In genomic region chr4:79598801-79599200, GRCh38 we compare ENCODE assay signal across 16 cellular contexts.
A peak's percentile ranks its signal among the peaks of the same experiment; 100 is the strongest.
DNase-seq lines count a peak whose midpoint lies in the region; ATAC-seq and TF ChIP-seq lines count a peak whose summit lies in the region.
"Had no signal": no experiment of that assay in that cellular context is flagged by ENCODE, and none has a peak within 500 bp of the region (broad histone marks: within the 10 kb centered on the region; RNA-seq: fewer than 3 reads in every experiment).

No MANE protein-coding gene starts in this region.

- no peaks in the 10 kb centered on the region for H3K36me3 ChIP-seq in Peyer's patch
- no peaks in the 10 kb centered on the region for H3K36me3 ChIP-seq in heart left ventricle
- no peaks in the 10 kb centered on the region for H3K36me3 ChIP-seq in prostate gland
- no peaks in the 10 kb centered on the region for H3K36me3 ChIP-seq in body of pancreas (replicated peaks in 1 of 2; ENCODE audit: insufficient read depth in 1 of 2, low read depth in 2 of 2)
- H3K36me3 ChIP-seq: left lung, vagina had no signal

- ATAC-seq in heart left ventricle: peak; percentile 91 to 96 (median 93)
- ATAC-seq in body of pancreas: no peak
- ATAC-seq: A549; activated naive CD4-positive, alpha-beta T cell treated with anti-CD3 and anti-CD28 coated beads, Interleukin-2, amount 50 U/mL, for 72 hours; left lung had no signal

- DNase-seq in Peyer's patch (no peak), heart left ventricle (peak in 1 of 5 donors; percentile 42), prostate gland (ENCODE audit: low spot score) (peak; percentile 83), NCI-H82 treated with DMSO at 0.1 percent for 48 hours (lab: John Stamatoyannopoulos, UW; ENCODE audit: unreplicated experiment) (no peak), RPMI8226 (no peak), GM19238 (ENCODE audit: insufficient read length, low spot score) (no peak), body of pancreas (no peak)
- DNase-seq: activated CD4-positive, alpha-beta T cell treated with anti-CD3 and anti-CD28 coated beads for 1 hour; Calu3; left lung; NCI-H187; retina had no signal

- no peaks in the 10 kb centered on the region for H3K27me3 ChIP-seq in Peyer's patch
- no peaks in the 10 kb centered on the region for H3K27me3 ChIP-seq in heart left ventricle
- no peaks in the 10 kb centered on the region for H3K27me3 ChIP-seq in prostate gland (replicated peaks; ENCODE audit: insufficient read depth)
- H3K27me3 ChIP-seq in body of pancreas: no peaks in the 10 kb centered on the region
- H3K27me3 ChIP-seq: left lung, vagina had no signal

- intact Hi-C loops in heart left ventricle (cut with DNase I) (no loop called here), prostate gland (cut with DNase I) (loop anchor here (10.0 kb wide), 1 partner anchor 226 kb away; no protein-coding TSS in a partner anchor), body of pancreas (cut with DNase I) (no loop called here)

- H3K9me3 ChIP-seq in Peyer's patch (no peaks in the 10 kb centered on the region), heart left ventricle (peaks cover 0 to 4% (median 0%) of the 10 kb centered on the region in 12 donors), prostate gland (no peaks in the 10 kb centered on the region), body of pancreas (no peaks in the 10 kb centered on the region)
- H3K9me3 ChIP-seq: A549, left lung, vagina had no signal

- TF ChIP-seq CTCF in 22Rv1 (IDR thresholded peaks at IDR 0.05): no peak
- no peak for TF ChIP-seq CTCF in Peyer's patch (IDR thresholded peaks at IDR 0.05)
- no peak for TF ChIP-seq CTCF in heart left ventricle (IDR thresholded peaks at IDR 0.05)
- TF ChIP-seq CTCF in prostate gland (IDR thresholded peaks at IDR 0.05): no peak
- TF ChIP-seq CTCF in body of pancreas (IDR thresholded peaks at IDR 0.05): no peak

- TF ChIP-seq POLR2A in Peyer's patch (IDR thresholded peaks at IDR 0.05): no peak
- TF ChIP-seq POLR2A in heart left ventricle (IDR thresholded peaks at IDR 0.05): no peak
- no peak for TF ChIP-seq POLR2A in prostate gland (IDR thresholded peaks at IDR 0.05)
- TF ChIP-seq POLR2A in body of pancreas (IDR thresholded peaks at IDR 0.05): no peak

- 28 to 57% (median 50%) methylated on average over 4 of the region's 4 CpGs for WGBS in heart left ventricle, 4 donors
- WGBS in prostate gland: 11% methylated on average over 4 of the region's 4 CpGs
- WGBS in body of pancreas, 2 donors: 63 to 80% methylated on average over 4 of the region's 4 CpGs

- H3K4me3 ChIP-seq in Peyer's patch (peak overlapping the region in 2 of 4 donors; percentile 2 to 15), heart left ventricle (no peak overlapping the region), prostate gland (no peak overlapping the region), body of pancreas (no peak overlapping the region)
- H3K4me3 ChIP-seq: A549, left lung, vagina had no signal

- H3K4me1 ChIP-seq in Peyer's patch: no peaks in the 10 kb centered on the region
- peaks cover 0 to 11% (median 0%) of the 10 kb centered on the region in 12 donors for H3K4me1 ChIP-seq in heart left ventricle
- peaks cover 16% of the 10 kb centered on the region for H3K4me1 ChIP-seq in prostate gland (replicated peaks)
- H3K4me1 ChIP-seq in body of pancreas: no peaks in the 10 kb centered on the region
- H3K4me1 ChIP-seq: A549, left lung, vagina had no signal

- H3K27ac ChIP-seq in 22Rv1 (0 out of 2 replicates have a peak overlapping the region, but pooled peaks have one; percentile 7), Peyer's patch (peak overlapping the region in 3 of 4 donors; percentile 22 to 62 (median 50)), heart left ventricle (peak overlapping the region in 6 of 12 donors; percentile 11 to 65 (median 48)), prostate gland (peak overlapping the region; percentile 77 to 87), body of pancreas (no peak overlapping the region)
- H3K27ac ChIP-seq: A549, left lung, vagina had no signal

Comparison
In these comparisons a context has a peak if more than half of its experiments do, and no peak if none do; other contexts are left out.
1. H3K27ac ChIP-seq: peak in 22Rv1 (single experiment), Peyer's patch (3 of 4) and prostate gland (2 of 2); none in body of pancreas (0 of 4).